In genomic region chr9:112856843-112857242, GRCh38 we compare ENCODE assay signal across 27 cellular contexts. TPM values are rescaled to one million over a fixed set of nuclear protein-coding genes. Genes with fewer than 3 reads are reported as not detected.
A peak's percentile ranks its signal among the peaks of the same experiment; 100 is the strongest.
DNase-seq lines count a peak whose midpoint lies in the region; ATAC-seq, FAIRE-seq and TF ChIP-seq lines count a peak whose summit lies in the region.
"Had no signal": no experiment of that assay in that cellular context is flagged by ENCODE, and none has a peak within 500 bp of the region (broad histone marks: within the 10 kb centered on the region; RNA-seq: fewer than 3 reads in every experiment).

No MANE protein-coding gene starts in this region.

- no peak for TF ChIP-seq CTCF in K562 (IDR thresholded peaks at IDR 0.05 in 2 of 3, conservative IDR thresholded peaks at IDR 0.05 in 1 of 3; ENCODE audit: insufficient read depth in 2 of 3, low read depth in 1 of 3, low read length in 3 of 3)

- DNase-seq in cardiac septum (ENCODE audit: low spot score): peak; percentile 67
- DNase-seq in left ventricle myocardium superior: no peak
- DNase-seq in Karpas-422: no peak
- DNase-seq in K562 (ENCODE audit: extremely low read depth in 1 of 4, low spot score in 3 of 4): no peak
- DNase-seq in NCI-H1436 treated with DMSO at 0.1 percent for 48 hours (lab: John Stamatoyannopoulos, UW): no peak
- DNase-seq in stimulated activated naive CD4-positive, alpha-beta T cell treated with Interleukin-2 at 50 U/mL for 16 hours (lab: John Stamatoyannopoulos, UW): no peak
- DNase-seq: CD8-positive, alpha-beta memory T cell; DMS79; H9; IMR-90; Kasumi-1; MM.1S; NCI-H1092; NCI-H146; NCI-H2081; NCI-H2227 treated with DMSO at 0.1 percent for 48 hours; NCI-H526 treated with DMSO at 0.1 percent for 48 hours; OCI-M1; Right ventricle myocardium superior; T-cell had no signal

- H2AFZ ChIP-seq in Karpas-422 (ENCODE audit: low read length) (no peak overlapping the region), K562 (ENCODE audit: low read depth, low read length) (no peak overlapping the region)

- POLR2A ChIA-PET in K562 (lab: Yijun Ruan, JAX): interaction anchor here (1.7 kb wide), 1 partner anchor 30 kb away, joined by 4 read pairs; no protein-coding TSS in a partner anchor

- WGBS in K562 (ENCODE audit: insufficient coverage, low coverage, missing lambda C conversion rate): 52% methylated on average over 11 of the region's 14 CpGs

- no TSS peak for BruUV-seq in K562 (replicated peaks; lab: Mats Ljungman, UMichigan)

- no peaks in the 10 kb centered on the region for H3K9me2 ChIP-seq in Karpas-422 (replicated peaks; ENCODE audit: insufficient read depth, low read length)

- in situ Hi-C loops in K562 (cut with MboI): no loop called here

- CTCF ChIA-PET in K562 (lab: Yijun Ruan, JAX; ENCODE audit: low intra/inter-chr PET ratio): no interaction called here

- no peak overlapping the region for H3K9ac ChIP-seq in Karpas-422 (ENCODE audit: low read length)
- H3K9ac ChIP-seq in K562 (ENCODE audit: insufficient read depth in 1 of 2, low read depth in 2 of 2, low read length in 2 of 2): 0 out of 4 replicates have a peak overlapping the region, but pooled peaks of 1 of the 2 experiments have one; percentile 63
- H3K9ac ChIP-seq: BLaER1 had no signal

- no peaks in the 10 kb centered on the region for H4K20me1 ChIP-seq in Karpas-422 (ENCODE audit: insufficient read depth, low read depth, low read length)
- H4K20me1 ChIP-seq in K562 (replicated peaks; ENCODE audit: control insufficient read depth, insufficient read depth, low read length): no peaks in the 10 kb centered on the region

- H3K9me3 ChIP-seq in Karpas-422 (ENCODE audit: low read length) (no peaks in the 10 kb centered on the region), K562 (replicated peaks; ENCODE audit: control insufficient read depth, insufficient read depth, low read depth, low read length) (no peaks in the 10 kb centered on the region)
- H3K9me3 ChIP-seq: BLaER1 had no signal

- no peak for TF ChIP-seq EP300 in K562 (IDR thresholded peaks at IDR 0.05; ENCODE audit: low read length)

- H3K4me3 ChIP-seq in Karpas-422 (ENCODE audit: low read length): no peak overlapping the region
- H3K4me3 ChIP-seq in K562: no peak overlapping the region
- H3K4me3 ChIP-seq: BLaER1, SK-N-MC had no signal

- H3K36me3 ChIP-seq in Karpas-422 (ENCODE audit: insufficient read depth, low read length) (no peaks in the 10 kb centered on the region), K562 (ENCODE audit: control insufficient read depth, insufficient read depth, low read length) (no peaks in the 10 kb centered on the region)

- no peaks in the 10 kb centered on the region for H3K9me1 ChIP-seq in K562 (ENCODE audit: control insufficient read depth, insufficient read depth, low read length)

- intact Hi-C loops in cardiac septum (cut with DNase I): no loop called here
- intact Hi-C loops in left ventricle myocardium superior (cut with micrococcal nuclease): no loop called here
- intact Hi-C loops in K562 (cut with micrococcal nuclease): no loop called here

- no peak for TF ChIP-seq POLR2A in K562 (conservative IDR thresholded peaks at IDR 0.05)

- peak overlapping the region; percentile 95 for H3K27ac ChIP-seq in Karpas-422 (ENCODE audit: low read length)
- no peak overlapping the region for H3K27ac ChIP-seq in K562 (ENCODE audit: extremely low read depth, low read depth, low read length)
- H3K27ac ChIP-seq: BLaER1, SK-N-MC had no signal

- H3K4me2 ChIP-seq in Karpas-422 (ENCODE audit: low read depth, low read length, poor library complexity, severe bottlenecking): no peak overlapping the region
- H3K4me2 ChIP-seq in K562 (ENCODE audit: insufficient read depth, low read length): no peak overlapping the region
- H3K4me2 ChIP-seq: BLaER1 had no signal

- TF ChIP-seq RAD21 in K562 (CRISPR knock-in tag; conservative IDR thresholded peaks at IDR 0.05 in 1 of 2, IDR thresholded peaks at IDR 0.05 in 1 of 2): no peak

- FAIRE-seq in K562 (lab: Jason Lieb, UNC): no peak
- FAIRE-seq: GM12892, GM18507 had no signal

- H3K27me3 ChIP-seq in Karpas-422 (ENCODE audit: low read length) (no peaks in the 10 kb centered on the region), K562 (ENCODE audit: control insufficient read depth in 2 of 2, insufficient read depth in 2 of 2, low read length in 2 of 2) (no peaks in the 10 kb centered on the region; a peak in 1 of 5 replicates)
- H3K27me3 ChIP-seq: BLaER1 had no signal

- peaks cover 21% of the 10 kb centered on the region for H3K79me2 ChIP-seq in Karpas-422 (ENCODE audit: low read length)
- no peaks in the 10 kb centered on the region for H3K79me2 ChIP-seq in K562 (ENCODE audit: control insufficient read depth, insufficient read depth, low read length)

- ATAC-seq in left ventricle myocardium superior (no peak), K562 (peak; percentile 25; the same call in 1 of the 3 replicates), GM18519 (IDR thresholded peaks at IDR 0.05; ENCODE audit: low FRiP score, unreplicated experiment) (no peak)
- ATAC-seq: T-cell had no signal

- H3K4me1 ChIP-seq in Karpas-422 (ENCODE audit: low read length) (peaks cover 55% of the 10 kb centered on the region), K562 (replicated peaks in 1 of 2; ENCODE audit: control insufficient read depth in 2 of 2, insufficient read depth in 2 of 2, low read length in 2 of 2) (peaks cover 4 to 8% of the 10 kb centered on the region in 2 experiments; a peak in 4 of 5 replicates)

TF ChIP-seq in K562, 482 proteins besides CTCF, POLR2A, EP300 and RAD21:
- TF ChIP-seq CREB3 (tag; conservative IDR thresholded peaks at IDR 0.05; ENCODE audit: low read depth): no peak
- TF ChIP-seq ELF4 (CRISPR knock-in tag; IDR thresholded peaks at IDR 0.05): no peak
- no peak for TF ChIP-seq STAT5B (CRISPR knock-in tag; IDR thresholded peaks at IDR 0.05)
- no peak for TF ChIP-seq CXXC5 (CRISPR knock-in tag; IDR thresholded peaks at IDR 0.05)
- no peak for TF ChIP-seq HDGF (IDR thresholded peaks at IDR 0.05)
- TF ChIP-seq ZNF830 (CRISPR knock-in tag; IDR thresholded peaks at IDR 0.05): no peak
- no peak for TF ChIP-seq ZNF316 (IDR thresholded peaks at IDR 0.05)
- no peak for TF ChIP-seq FIP1L1 (IDR thresholded peaks at IDR 0.05; ENCODE audit: low read depth, low read length, poor library complexity, severe bottlenecking)
- TF ChIP-seq MITF (IDR thresholded peaks at IDR 0.05): no peak
- TF ChIP-seq TFAP4 (CRISPR knock-in tag; IDR thresholded peaks at IDR 0.05; ENCODE audit: borderline replicate concordance): no peak
- no peak for TF ChIP-seq ESRRB (CRISPR knock-in tag; IDR thresholded peaks at IDR 0.05; ENCODE audit: borderline replicate concordance)
- no peak for TF ChIP-seq SRSF7 (optimal IDR thresholded peaks at IDR 0.05; ENCODE audit: low read depth, low read length)
- TF ChIP-seq HDAC8 (tag; IDR thresholded peaks at IDR 0.05): no peak
- TF ChIP-seq TRIM24 (IDR thresholded peaks at IDR 0.05): no peak

RNA-seq across cellular contexts. Expression of gene SLC46A2, which starts 33.8 kb away (rescaled TPM):
- total RNA-seq in cardiac septum (0.16 TPM), left ventricle myocardium superior (not detected), K562 (2014; rRNA removed) (not detected in 2 replicates), K562 (2014; rRNA removed; fragmentation: Illumina TruSeq; extraction: Trizol) (not detected in 2 replicates), K562 (2015; rRNA removed; fragmentation: Illumina TruSeq; extraction: Trizol) (not detected in 2 replicates), K562 (2021) (0.07 TPM in 1 of 2 replicates, not detected in the other)
- not detected in 2 replicates for total RNA-seq in Karpas-422 (2014; rRNA removed; shearing (Covaris generic); ENCODE audit: low replicate concordance)
- not detected in 2 replicates for total RNA-seq in K562 (2011; cell fraction: chromatin; rRNA removed; ENCODE audit: low replicate concordance)
- not detected in 2 replicates for total RNA-seq in K562 (2011; cell fraction: nucleolus; rRNA removed)
- total RNA-seq in K562 (2011; cell fraction: nucleoplasm; rRNA removed): not detected in 2 replicates
- polyA plus RNA-seq in K562 (2011; rRNA removed) (not detected in 2 replicates), K562 (2014; fragmentation: Illumina TruSeq; extraction: Trizol) (not detected in 2 replicates), K562 (2014; fragmentation: Nextera tagmentation; extraction: Ambion mirVana) (not detected), K562 (2014; rRNA removed) (not detected in 2 replicates)
- polyA plus RNA-seq in K562 (2011; cell fraction: cytosol; rRNA removed): not detected in 2 replicates
- not detected in 2 replicates for polyA plus RNA-seq in K562 (2011; cell fraction: nucleus; rRNA removed)
- polyA plus RNA-seq in K562 (2012): 0.04 TPM in 1 of 2 replicates, not detected in the other
- polyA minus RNA-seq in K562 (2011; rRNA and poly(A)+ RNA removed): not detected in 2 replicates
- polyA minus RNA-seq in K562 (2011; cell fraction: cytosol; rRNA and poly(A)+ RNA removed): not detected in 2 replicates
- polyA minus RNA-seq in K562 (2011; cell fraction: nucleus; rRNA and poly(A)+ RNA removed): not detected in 2 replicates
- total RNA-seq: A673; CD8-positive, alpha-beta memory T cell; H9; HT-29; IMR-90; Right ventricle myocardium superior; T-cell had no signal
- polyA plus RNA-seq: CD8-positive, alpha-beta memory T cell; IMR-90 had no signal
